ENCODE assay signal across 14 cellular contexts in genomic region chr7:90752051-90752450, GRCh38.
"Had no signal": no experiment of that assay in that cellular context is flagged by ENCODE, and none has a peak within 500 bp of the region (broad histone marks: within the 10 kb centered on the region; RNA-seq: fewer than 3 reads in every experiment).

No MANE protein-coding gene starts in this region.

- H3K27ac Mint-ChIP-seq: activated naive CD8-positive, alpha-beta T cell treated with anti-CD3 and anti-CD28 coated beads, Interleukin-2, amount 10 ng/mL, durations not matched to agents 7 days and 5 days; activated T-helper 2 cell treated with anti-CD3 and anti-CD28 coated beads, Interferon-gamma antibody, Interleukin-2, Interleukin-4, amounts not matched to agents 10 μg/mL and 5 μg/mL and 100 μg/mL, durations not matched to agents 14 hours and 24 hours and 36 hours; memory B cell had no signal

- H3K9me3 ChIP-seq: body of pancreas, tibial artery had no signal

- H3K4me1 Mint-ChIP-seq: activated naive CD8-positive, alpha-beta T cell treated with anti-CD3 and anti-CD28 coated beads, Interleukin-2, amount 10 ng/mL, durations not matched to agents 7 days and 5 days had no signal

- H3K27ac ChIP-seq: body of pancreas, tibial artery had no signal

- H3K27me3 ChIP-seq: body of pancreas, tibial artery had no signal

- H3K36me3 Mint-ChIP-seq: activated naive CD8-positive, alpha-beta T cell treated with anti-CD3 and anti-CD28 coated beads, Interleukin-2, amount 10 ng/mL, durations not matched to agents 7 days and 5 days had no signal

- H3K36me3 ChIP-seq: tibial artery had no signal

- H3K27me3 Mint-ChIP-seq: activated naive CD8-positive, alpha-beta T cell treated with anti-CD3 and anti-CD28 coated beads, Interleukin-2, amount 10 ng/mL, durations not matched to agents 7 days and 5 days; memory B cell had no signal

- H3K9me3 Mint-ChIP-seq: activated naive CD8-positive, alpha-beta T cell treated with anti-CD3 and anti-CD28 coated beads, Interleukin-2, amount 10 ng/mL, durations not matched to agents 7 days and 5 days; activated T-helper 2 cell treated with anti-CD3 and anti-CD28 coated beads, Interferon-gamma antibody, Interleukin-2, Interleukin-4, amounts not matched to agents 10 μg/mL and 5 μg/mL and 100 μg/mL, durations not matched to agents 14 hours and 24 hours and 36 hours had no signal

- ATAC-seq: body of pancreas; stimulated activated naive CD8-positive, alpha-beta T cell treated with anti-CD3 and anti-CD28 coated beads, Interleukin-15, Interleukin-2, amounts not matched to agents 100 U/mL and 50 U/mL, for 24 hours had no signal

- H3K4me3 Mint-ChIP-seq: activated naive CD8-positive, alpha-beta T cell treated with anti-CD3 and anti-CD28 coated beads, Interleukin-2, amount 10 ng/mL, durations not matched to agents 7 days and 5 days; memory B cell had no signal

- H3K4me3 ChIP-seq: body of pancreas, tibial artery had no signal

- DNase-seq: activated CD4-positive, alpha-beta T cell treated with anti-CD3 and anti-CD28 coated beads, Interleukin-2, amount 50 U/mL, for 48 hours; activated naive CD4-positive, alpha-beta T cell treated with Interleukin-2 at 50 U/mL for 16 hours; activated naive CD8-positive, alpha-beta T cell treated with anti-CD3 and anti-CD28 coated beads, Interleukin-2, amount 10 ng/mL, durations not matched to agents 7 days and 5 days; activated T-cell treated with anti-CD3 and anti-CD28 coated beads, Interleukin-2, amount 50 U/mL, for 1 hour; amygdala; body of pancreas; caudate nucleus; occipital lobe; posterior cingulate gyrus; stimulated activated naive CD8-positive, alpha-beta T cell treated with anti-CD3 and anti-CD28 coated beads, Interleukin-15, Interleukin-2, amounts not matched to agents 100 U/mL and 50 U/mL, for 24 hours; substantia nigra; tibial artery had no signal
